38 cellular contexts compared by ENCODE assay signal in genomic region chr3:141714671-141715070, GRCh38. TPM values are rescaled to one million over a fixed set of nuclear protein-coding genes. Genes with fewer than 3 reads are reported as not detected.
"Had no signal": no experiment of that assay in that cellular context is flagged by ENCODE, and none has a peak within 500 bp of the region (broad histone marks: within the 10 kb centered on the region; RNA-seq: fewer than 3 reads in every experiment).

No MANE protein-coding gene starts in this region.

- H3K4me3 ChIP-seq: MG63 had no signal

- DNase-seq: Karpas-422, Kasumi-1, MG63, MM.1S, MV-4-11, NCI-H1048, NCI-H1092, NCI-H1092 treated with DMSO at 0.1 percent for 48 hours, NCI-H1105, NCI-H1105 treated with DMSO at 0.1 percent for 48 hours, NCI-H1417, NCI-H1417 treated with DMSO at 0.1 percent for 48 hours, NCI-H1436, NCI-H1436 treated with DMSO at 0.1 percent for 48 hours, NCI-H146, NCI-H1694, NCI-H1694 treated with DMSO at 0.1 percent for 48 hours, NCI-H187, NCI-H187 treated with DMSO at 0.1 percent for 48 hours, NCI-H1930, NCI-H2029, NCI-H2029 treated with DMSO at 0.1 percent for 48 hours, NCI-H2081, NCI-H2081 treated with DMSO at 0.1 percent for 48 hours, NCI-H2107, NCI-H2171, NCI-H2171 treated with DMSO at 0.1 percent for 48 hours, NCI-H2227 treated with DMSO at 0.1 percent for 48 hours, NCI-H226, NCI-H345, NCI-H446, NCI-H446 treated with DMSO at 0.1 percent for 48 hours, NCI-H510A, NCI-H510A treated with DMSO at 0.1 percent for 48 hours had no signal

- H3K36me3 ChIP-seq: MG63 had no signal

- H3K27me3 ChIP-seq: MG63 had no signal

RNA-seq across cellular contexts. Expression of gene GRK7, which starts 48.5 kb away (rescaled TPM):
- total RNA-seq: LHCN-M2, M059J, MCF 10A, NCI-H460 had no signal
